Comparison of ENCODE assay signal across 7 cellular contexts in genomic region chr19:40811478-40812341, GRCh38. TPM values are rescaled to one million over a fixed set of nuclear protein-coding genes. Genes with fewer than 3 reads are reported as not detected.
DNase-seq lines count a peak whose midpoint lies in the region; ATAC-seq and TF ChIP-seq lines count a peak whose summit lies in the region.

No MANE protein-coding gene starts in this region.

- no peaks in the 10 kb centered on the region for H3K9me3 ChIP-seq in HCT116 (ENCODE audit: control insufficient read depth in 1 of 2, insufficient read depth in 1 of 2, low read depth in 1 of 2, low read length in 2 of 2)
- no peaks in the 10 kb centered on the region for H3K9me3 ChIP-seq in skeletal muscle tissue (ENCODE audit: control insufficient read depth in 3 of 3, low read length in 3 of 3)

- no peak for TF ChIP-seq CTCF in HCT116 (IDR thresholded peaks at IDR 0.05 in 2 of 3, conservative IDR thresholded peaks at IDR 0.05 in 1 of 3; ENCODE audit: borderline replicate concordance in 1 of 3, insufficient read depth in 1 of 3, low read depth in 2 of 3, low read length in 2 of 3)
- TF ChIP-seq CTCF in activated CD8-positive, alpha-beta T cell treated with anti-CD3 and anti-CD28 coated beads for 36 hours (IDR thresholded peaks at IDR 0.05) = no peak

- no peaks in the 10 kb centered on the region for H3K9me2 ChIP-seq in HCT116 (ENCODE audit: insufficient read depth)

- H3K79me2 ChIP-seq in HCT116 (ENCODE audit: insufficient read depth, low read length) = peaks cover 13% of the 10 kb centered on the region; the same call in 1 of the 2 replicates

- TF ChIP-seq POLR2A in HCT116 (IDR thresholded peaks at IDR 0.05; ENCODE audit: borderline replicate concordance, extremely low read depth, insufficient read depth, insufficient read length) = no peak

- TF ChIP-seq RAD21 in HCT116 (IDR thresholded peaks at IDR 0.05; ENCODE audit: low read depth) = no peak

- peak overlapping the region; percentile 24 for H3K27ac Mint-ChIP-seq in activated CD8-positive, alpha-beta T cell treated with anti-CD3 and anti-CD28 coated beads for 36 hours

- H3K4me1 Mint-ChIP-seq in activated CD8-positive, alpha-beta T cell treated with anti-CD3 and anti-CD28 coated beads for 36 hours (ENCODE audit: low read depth) = peaks cover 31% of the 10 kb centered on the region

- peak overlapping the region; percentile 75 for H3K4me2 ChIP-seq in HCT116 (ENCODE audit: low read length)

- H4K20me1 ChIP-seq in HCT116 (ENCODE audit: insufficient read depth) = peaks cover 4% of the 10 kb centered on the region; the same call in 1 of the 2 replicates

- peaks cover 18% of the 10 kb centered on the region for H3K36me3 Mint-ChIP-seq in activated CD8-positive, alpha-beta T cell treated with anti-CD3 and anti-CD28 coated beads for 36 hours (ENCODE audit: low read depth)

- H3K4me3 Mint-ChIP-seq in activated CD8-positive, alpha-beta T cell treated with anti-CD3 and anti-CD28 coated beads for 36 hours = peak overlapping the region; percentile 74

- H3K9me3 Mint-ChIP-seq in activated CD8-positive, alpha-beta T cell treated with anti-CD3 and anti-CD28 coated beads for 36 hours = no peaks in the 10 kb centered on the region

- RAD21 ChIA-PET in HCT116 (lab: Charles Lee; ENCODE audit: low non-redundant PET in 1 of 2, low total read pairs in 2 of 2, uncharacterized antibody in 2 of 2, unreplicated experiment in 2 of 2) = interaction anchor here in 1 of 2 experiments (0.8 kb wide), 1 partner anchor 148 kb away, joined by 4 read pairs; no protein-coding TSS in a partner anchor

- H3K27ac ChIP-seq in HCT116 (ENCODE audit: low read depth, low read length) = peak overlapping the region; percentile 25; the same call in 1 of the 2 replicates
- H3K27ac ChIP-seq in skeletal muscle tissue (ENCODE audit: low read depth, low read length) = peak overlapping the region; percentile 30

- no peak for DNase-seq in HCT116 (ENCODE audit: low read depth, low spot score)
- DNase-seq in activated CD8-positive, alpha-beta T cell treated with anti-CD3 and anti-CD28 coated beads for 36 hours = peak; percentile 45
- DNase-seq in left ventricle myocardium superior = peak; percentile 38
- DNase-seq in NCI-H82 (lab: John Stamatoyannopoulos, UW) = no peak
- no peak for DNase-seq in NAMALWA (ENCODE audit: low spot score)

- H3K36me3 ChIP-seq in HCT116 (ENCODE audit: control insufficient read depth in 1 of 2, insufficient read depth in 2 of 2, low read length in 2 of 2) = peaks cover 7 to 10% of the 10 kb centered on the region in 2 experiments; a peak in 2 of 4 replicates
- peaks cover 16 to 22% (median 17%) of the 10 kb centered on the region in 3 donors for H3K36me3 ChIP-seq in skeletal muscle tissue (ENCODE audit: control insufficient read depth in 3 of 3, insufficient read depth in 3 of 3, low read length in 3 of 3)

- H3K9ac ChIP-seq in HCT116 (ENCODE audit: low read length) (peak overlapping the region; percentile 44), skeletal muscle tissue (ENCODE audit: low read depth in 1 of 3, low read length in 3 of 3) (peak overlapping the region in 1 of 3 donors; percentile 66)

- POLR2A ChIA-PET in HCT116 (lab: Charles Lee) = no interaction called here
- POLR2A ChIA-PET in activated CD8-positive, alpha-beta T cell treated with anti-CD3 and anti-CD28 coated beads for 36 hours (lab: Charles Lee) = interaction anchor here (1.3 kb wide), 1 partner anchor 62 kb away, joined by 4 read pairs; the partner anchor contains the start of gene ACTMAP

- H3K4me3 ChIP-seq in HCT116 (replicated peaks in 1 of 2; ENCODE audit: low read depth in 1 of 2, low read length in 2 of 2) (no peak overlapping the region), skeletal muscle tissue (ENCODE audit: low read length in 3 of 3) (peak overlapping the region; percentile 35 to 72 (median 38))

- H3K27me3 Mint-ChIP-seq in activated CD8-positive, alpha-beta T cell treated with anti-CD3 and anti-CD28 coated beads for 36 hours = no peaks in the 10 kb centered on the region

- H3K4me1 ChIP-seq in HCT116 (ENCODE audit: control insufficient read depth in 1 of 2, insufficient read depth in 2 of 2, low read length in 2 of 2) (peaks cover 23 to 43% of the 10 kb centered on the region in 2 experiments), skeletal muscle tissue (ENCODE audit: control insufficient read depth in 3 of 3, insufficient read depth in 3 of 3, low read length in 3 of 3) (peaks cover 18 to 43% (median 41%) of the 10 kb centered on the region in 3 donors)

- BruUV-seq in HCT116 (replicated peaks; lab: Mats Ljungman, UMichigan) = no TSS peak

- no peak overlapping the region for H2AFZ ChIP-seq in HCT116 (ENCODE audit: low read depth, low read length, poor library complexity, severe bottlenecking)

- ATAC-seq in HCT116 (no peak), left ventricle myocardium superior (no peak), HG02870 (IDR thresholded peaks at IDR 0.05; ENCODE audit: unreplicated experiment) (no peak)
- ATAC-seq in activated CD8-positive, alpha-beta T cell treated with anti-CD3 and anti-CD28 coated beads for 36 hours = no peak

- H3K27me3 ChIP-seq in HCT116 (ENCODE audit: insufficient read depth, low read length) (no peaks in the 10 kb centered on the region), skeletal muscle tissue (ENCODE audit: control insufficient read depth in 3 of 3, insufficient read depth in 3 of 3, low read length in 3 of 3) (no peaks in the 10 kb centered on the region)

- intact Hi-C loops in HCT116 (cut with micrococcal nuclease) = loop anchor here (10.0 kb wide), 1 partner anchor 333 kb away; no protein-coding TSS in a partner anchor
- intact Hi-C loops in activated CD8-positive, alpha-beta T cell treated with anti-CD3 and anti-CD28 coated beads for 36 hours (cut with micrococcal nuclease) = no loop called here
- intact Hi-C loops in left ventricle myocardium superior (cut with micrococcal nuclease) = no loop called here

- CTCF ChIA-PET in HCT116 (lab: Charles Lee) = interaction anchor here (0.7 kb wide), 1 partner anchor 8 kb away, joined by 5 read pairs; no protein-coding TSS in a partner anchor
- CTCF ChIA-PET in activated CD8-positive, alpha-beta T cell treated with anti-CD3 and anti-CD28 coated beads for 36 hours (lab: Charles Lee) = no interaction called here

TF ChIP-seq in HCT116, 20 proteins besides CTCF, POLR2A, EP300 and RAD21:
- TF ChIP-seq CEBPB (IDR thresholded peaks at IDR 0.05; ENCODE audit: low read depth) (no peak), CBX3 (IDR thresholded peaks at IDR 0.05; ENCODE audit: low read depth) (no peak), ATF3 (IDR thresholded peaks at IDR 0.05) (no peak), ZNF274 (IDR thresholded peaks at IDR 0.05; ENCODE audit: low read depth, low read length) (no peak)
TF ChIP-seq in HCT116: peak in this region for 0.

RNA-seq across cellular contexts. Expression of gene EGLN2, which starts 12.7 kb away (rescaled TPM):
- total RNA-seq in HCT116 (2021; ENCODE audit: unreplicated experiment) (58.6 TPM), left ventricle myocardium superior (65.5 TPM), skeletal muscle tissue (37.1 TPM)
- 49.8 and 51.1 TPM in 2 replicates for polyA plus RNA-seq in HCT116 (2012)
- total RNA-seq in activated CD8-positive, alpha-beta T cell treated with anti-CD3 and anti-CD28 coated beads for 36 hours = 10 to 100 TPM; 87.4 to 90.1 TPM

RNA-seq across cellular contexts. Expression of gene RAB4B, which starts 33.7 kb away (rescaled TPM):
- total RNA-seq in HCT116 (2021; ENCODE audit: unreplicated experiment) (18.7 TPM), left ventricle myocardium superior (10.1 TPM), skeletal muscle tissue (2.1 TPM)
- 26.2 and 26.3 TPM in 2 replicates for polyA plus RNA-seq in HCT116 (2012)
- 10 to 100 TPM; 39.7 to 42.3 TPM for total RNA-seq in activated CD8-positive, alpha-beta T cell treated with anti-CD3 and anti-CD28 coated beads for 36 hours

RNA-seq across cellular contexts. Expression of gene MIA, which starts 36.4 kb away (rescaled TPM):
- total RNA-seq in HCT116 (2021; ENCODE audit: unreplicated experiment) (1.4 TPM), left ventricle myocardium superior (1.1 TPM), skeletal muscle tissue (2.1 TPM)
- polyA plus RNA-seq in HCT116 (2012) = 0.83 and 2.2 TPM in 2 replicates
- not detected for total RNA-seq in activated CD8-positive, alpha-beta T cell treated with anti-CD3 and anti-CD28 coated beads for 36 hours

RNA-seq across cellular contexts. Expression of gene CYP2A6, which starts 38.5 kb away (rescaled TPM):
- total RNA-seq in HCT116 (2021; ENCODE audit: unreplicated experiment) = 0.57 TPM
- 0.29 TPM in 1 of 2 replicates, not detected in the other for polyA plus RNA-seq in HCT116 (2012)
- total RNA-seq in activated CD8-positive, alpha-beta T cell treated with anti-CD3 and anti-CD28 coated beads for 36 hours = under 1 TPM in 1 of 2 experiments, not detected in 1; 0.41 TPM
- not detected for total RNA-seq in left ventricle myocardium superior
- total RNA-seq in skeletal muscle tissue = not detected

Comparison
In these comparisons a context has a peak if more than half of its experiments do, and no peak if none do; other contexts are left out.
1. DNase-seq: peak in activated CD8-positive, alpha-beta T cell treated with anti-CD3 and anti-CD28 coated beads for 36 hours (single experiment) and left ventricle myocardium superior (single experiment); none in HCT116 (single experiment), NCI-H82 (single experiment) and NAMALWA (single experiment).
2. H3K4me3 ChIP-seq: peak in skeletal muscle tissue (3 of 3); none in HCT116 (0 of 2).